Comparison of ENCODE assay signal across 8 cellular contexts in genomic region chr4:143025111-143025704, GRCh38.
DNase-seq lines count a peak whose midpoint lies in the region; ATAC-seq, FAIRE-seq and TF ChIP-seq lines count a peak whose summit lies in the region.

No MANE protein-coding gene starts in this region.

- H3K27me3 ChIP-seq in brain microvascular endothelial cell (replicated peaks) (no peaks in the 10 kb centered on the region), osteoblast (ENCODE audit: insufficient read depth, low read length) (no peaks in the 10 kb centered on the region)

- peaks cover 6% of the 10 kb centered on the region for H3K4me1 ChIP-seq in osteoblast (ENCODE audit: insufficient read depth, low read length)

- TF ChIP-seq CTCF in brain microvascular endothelial cell (IDR thresholded peaks at IDR 0.05; ENCODE audit: low read depth, low read length, missing control alignments) (peak; percentile 56), osteoblast (IDR thresholded peaks at IDR 0.05; ENCODE audit: extremely low read depth, low read depth, low read length) (peak; percentile 43)

- no peak overlapping the region for H3K4me2 ChIP-seq in osteoblast (ENCODE audit: insufficient read depth, low read length)

- DNase-seq in DMS 273 (lab: John Stamatoyannopoulos, UW; ENCODE audit: unreplicated experiment), result peak; percentile 0
- DNase-seq in DMS 273 treated with DMSO at 0.1 percent for 48 hours (lab: John Stamatoyannopoulos, UW), result no peak
- peak; percentile 11 for DNase-seq in HTR-8/SVneo (ENCODE audit: insufficient read length, low spot score)
- DNase-seq in brain microvascular endothelial cell, result peak; percentile 17
- peak; percentile 82 for DNase-seq in osteoblast (ENCODE audit: insufficient read length, low spot score, missing footprints)
- DNase-seq in stimulated activated CD4-positive, alpha-beta T cell treated with anti-CD3 and anti-CD28 coated beads, Interleukin-15, amount 100 ng/mL, for 24 hours, result no peak
- no peak for DNase-seq in COLO829 (ENCODE audit: low spot score)

- in situ Hi-C loops in brain microvascular endothelial cell (cut with HindIII; ENCODE audit: low pct_ligation_motif_present, low sequenced_read_pairs), result no loop called here

- H3K4me3 ChIP-seq in brain microvascular endothelial cell (ENCODE audit: low read depth, low read length) (no peak overlapping the region), osteoblast (ENCODE audit: insufficient read depth, low read length) (no peak overlapping the region)

- H3K9me3 ChIP-seq in osteoblast (ENCODE audit: low read depth, low read length), result peaks cover 3% of the 10 kb centered on the region

- H4K20me1 ChIP-seq in osteoblast (ENCODE audit: insufficient read depth, low read length), result no peaks in the 10 kb centered on the region

- H3K36me3 ChIP-seq in brain microvascular endothelial cell (replicated peaks) (no peaks in the 10 kb centered on the region), osteoblast (ENCODE audit: insufficient read depth, low read length) (no peaks in the 10 kb centered on the region)

- ATAC-seq in GM21723 (IDR thresholded peaks at IDR 0.05; ENCODE audit: unreplicated experiment), result peak; percentile 47

- FAIRE-seq in HTR-8/SVneo (lab: Jason Lieb, UNC), result no peak

- H3K79me2 ChIP-seq in osteoblast (ENCODE audit: insufficient read depth, low read length), result no peaks in the 10 kb centered on the region

- no peak overlapping the region for H3K27ac ChIP-seq in brain microvascular endothelial cell
- H3K27ac ChIP-seq in osteoblast (ENCODE audit: low read depth, low read length), result no peak overlapping the region

- no peak overlapping the region for H2AFZ ChIP-seq in osteoblast (ENCODE audit: low read length)

Comparison
In these comparisons a context has a peak if more than half of its experiments do, and no peak if none do; other contexts are left out.
1. DNase-seq: peak in DMS 273 (single experiment), HTR-8/SVneo (single experiment), brain microvascular endothelial cell (single experiment) and osteoblast (single experiment); none in DMS 273 treated with DMSO at 0.1 percent for 48 hours (single experiment), stimulated activated CD4-positive, alpha-beta T cell treated with anti-CD3 and anti-CD28 coated beads, Interleukin-15, amount 100 ng/mL, for 24 hours (single experiment) and COLO829 (single experiment).